ENCODE assay signal across 11 cellular contexts in the genomic region with DNA sequence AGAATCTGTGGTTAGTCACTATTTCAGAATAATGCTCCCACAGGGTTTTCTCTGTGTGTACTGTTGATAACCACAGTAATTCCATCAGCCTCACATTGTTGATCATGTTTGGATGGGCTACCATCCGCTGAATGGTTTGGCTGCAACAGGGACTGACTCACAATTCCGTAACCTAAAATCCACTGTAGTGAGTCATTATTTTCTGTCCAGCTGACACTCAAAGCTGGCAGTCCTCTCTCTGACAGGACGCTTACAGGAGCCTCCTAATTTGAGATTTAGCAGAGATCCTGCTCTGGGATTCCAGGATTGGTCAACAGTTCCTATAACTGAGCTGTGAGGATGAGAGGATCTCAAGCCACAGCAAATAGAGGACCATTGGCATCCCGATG. TPM values are rescaled to one million over a fixed set of nuclear protein-coding genes. Genes with fewer than 3 reads are reported as not detected.
A peak's percentile ranks its signal among the peaks of the same experiment; 100 is the strongest.
DNase-seq lines count a peak whose midpoint lies in the region; ATAC-seq and TF ChIP-seq lines count a peak whose summit lies in the region.
"Had no signal": no experiment of that assay in that cellular context is flagged by ENCODE, and none has a peak within 500 bp of the region (broad histone marks: within the 10 kb centered on the region; RNA-seq: fewer than 3 reads in every experiment).

No MANE protein-coding gene starts in this region.

- no peak overlapping the region for H3K4me3 ChIP-seq in ascending aorta
- no peak overlapping the region for H3K4me3 ChIP-seq in skeletal muscle cell (ENCODE audit: low read depth, low read length)

- H3K27me3 Mint-ChIP-seq in stimulated activated naive B cell treated with anti-CD40 and anti-IgM and Interleukin-4, amounts not matched to agents 10 μg/mL and 1 μg/mL and 100 μg/mL, for 72 hours, result peaks cover 10 to 11% of the 10 kb centered on the region in 2 donors

- peak overlapping the region in 1 of 2 donors; percentile 13 for H3K27ac ChIP-seq in ascending aorta

- peaks cover 0 to 9% of the 10 kb centered on the region in 2 donors for H3K4me1 ChIP-seq in ascending aorta

- intact Hi-C loops in ascending aorta (cut with DNase I) (loop anchor here (1.0 kb wide), 1 partner anchor 97 kb away; the partner anchor contains the start of gene CCDC186), cardiac septum (cut with DNase I) (loop anchor here (5.0 kb wide), 1 partner anchor 99 kb away; the partner anchor contains the start of gene CCDC186)

- H3K36me3 Mint-ChIP-seq in stimulated activated naive B cell treated with anti-CD40 and anti-IgM and Interleukin-4, amounts not matched to agents 10 μg/mL and 1 μg/mL and 100 μg/mL, for 72 hours, result no peaks in the 10 kb centered on the region
- H3K36me3 Mint-ChIP-seq: natural killer cell treated with Interleukin-12 subunit alpha and Interleukin-12 subunit beta and Interleukin-15 and Interleukin-18, amount 100 ng/mL, for 72 hours had no signal

- DNase-seq in H4 (ENCODE audit: low spot score) (peak; percentile 96), ascending aorta (ENCODE audit: low spot score in 2 of 2) (peak; percentile 12 to 78), cardiac septum (ENCODE audit: low spot score) (peak; percentile 72), skeletal muscle cell (ENCODE audit: low read depth) (peak; percentile 80), superior temporal gyrus (ENCODE audit: extremely low spot score) (no peak)
- DNase-seq in stimulated activated naive B cell treated with anti-CD40 and anti-IgM and Interleukin-4, amounts not matched to agents 10 μg/mL and 1 μg/mL and 100 μg/mL, for 72 hours, result no peak
- no peak for DNase-seq in activated CD4-positive, alpha-beta T cell treated with anti-CD3 and anti-CD28 coated beads, Interleukin-2, amount 50 U/mL, for 48 hours
- DNase-seq: activated CD4-positive, alpha-beta T cell treated with anti-CD3 and anti-CD28 coated beads for 48 hours; NCI-H69 had no signal

- no peak overlapping the region for H3K27ac Mint-ChIP-seq in stimulated activated naive B cell treated with anti-CD40 and anti-IgM and Interleukin-4, amounts not matched to agents 10 μg/mL and 1 μg/mL and 100 μg/mL, for 72 hours
- H3K27ac Mint-ChIP-seq: natural killer cell treated with Interleukin-12 subunit alpha and Interleukin-12 subunit beta and Interleukin-15 and Interleukin-18, amount 100 ng/mL, for 72 hours had no signal

- no peak for ATAC-seq in GM21619 (IDR thresholded peaks at IDR 0.05; ENCODE audit: unreplicated experiment)
- no peak for ATAC-seq in stimulated activated naive B cell treated with anti-CD40 and anti-IgM and Interleukin-4, amounts not matched to agents 10 μg/mL and 1 μg/mL and 100 μg/mL, for 72 hours (replicated peaks)
- ATAC-seq: natural killer cell treated with Interleukin-12 subunit alpha and Interleukin-12 subunit beta and Interleukin-15 and Interleukin-18, amount 100 ng/mL, for 72 hours had no signal

- no peak for TF ChIP-seq CTCF in ascending aorta (IDR thresholded peaks at IDR 0.05)

- H3K4me3 Mint-ChIP-seq in stimulated activated naive B cell treated with anti-CD40 and anti-IgM and Interleukin-4, amounts not matched to agents 10 μg/mL and 1 μg/mL and 100 μg/mL, for 72 hours, result no peak overlapping the region
- H3K4me3 Mint-ChIP-seq: natural killer cell treated with Interleukin-12 subunit alpha and Interleukin-12 subunit beta and Interleukin-15 and Interleukin-18, amount 100 ng/mL, for 72 hours had no signal

- no peaks in the 10 kb centered on the region for H3K9me3 ChIP-seq in ascending aorta

- H3K36me3 ChIP-seq in ascending aorta, result no peaks in the 10 kb centered on the region

- no peaks in the 10 kb centered on the region for H3K27me3 ChIP-seq in ascending aorta

- H3K4me1 Mint-ChIP-seq in stimulated activated naive B cell treated with anti-CD40 and anti-IgM and Interleukin-4, amounts not matched to agents 10 μg/mL and 1 μg/mL and 100 μg/mL, for 72 hours, result no peaks in the 10 kb centered on the region

- H3K9me3 Mint-ChIP-seq in stimulated activated naive B cell treated with anti-CD40 and anti-IgM and Interleukin-4, amounts not matched to agents 10 μg/mL and 1 μg/mL and 100 μg/mL, for 72 hours, result no peaks in the 10 kb centered on the region
- H3K9me3 Mint-ChIP-seq: natural killer cell treated with Interleukin-12 subunit alpha and Interleukin-12 subunit beta and Interleukin-15 and Interleukin-18, amount 100 ng/mL, for 72 hours had no signal

RNA-seq across cellular contexts. Expression of gene VWA2, which starts 32.7 kb away (rescaled TPM):
- not detected in 2 replicates for total RNA-seq in H4 (2014; rRNA removed; shearing (Covaris generic))
- total RNA-seq in ascending aorta (not detected), cardiac septum (not detected)
- total RNA-seq: natural killer cell treated with Interleukin-12 subunit alpha and Interleukin-12 subunit beta and Interleukin-15 and Interleukin-18, amount 100 ng/mL, for 72 hours had no signal

Comparison
In these comparisons a context has a peak if more than half of its experiments do, and no peak if none do; other contexts are left out.
1. DNase-seq: peak in H4 (single experiment), ascending aorta (2 of 2), cardiac septum (single experiment) and skeletal muscle cell (single experiment); none in superior temporal gyrus (single experiment), stimulated activated naive B cell treated with anti-CD40 and anti-IgM and Interleukin-4, amounts not matched to agents 10 μg/mL and 1 μg/mL and 100 μg/mL, for 72 hours (single experiment) and activated CD4-positive, alpha-beta T cell treated with anti-CD3 and anti-CD28 coated beads, Interleukin-2, amount 50 U/mL, for 48 hours (0 of 2).